Comparison of ENCODE assay signal across 8 cellular contexts in the genomic region with DNA sequence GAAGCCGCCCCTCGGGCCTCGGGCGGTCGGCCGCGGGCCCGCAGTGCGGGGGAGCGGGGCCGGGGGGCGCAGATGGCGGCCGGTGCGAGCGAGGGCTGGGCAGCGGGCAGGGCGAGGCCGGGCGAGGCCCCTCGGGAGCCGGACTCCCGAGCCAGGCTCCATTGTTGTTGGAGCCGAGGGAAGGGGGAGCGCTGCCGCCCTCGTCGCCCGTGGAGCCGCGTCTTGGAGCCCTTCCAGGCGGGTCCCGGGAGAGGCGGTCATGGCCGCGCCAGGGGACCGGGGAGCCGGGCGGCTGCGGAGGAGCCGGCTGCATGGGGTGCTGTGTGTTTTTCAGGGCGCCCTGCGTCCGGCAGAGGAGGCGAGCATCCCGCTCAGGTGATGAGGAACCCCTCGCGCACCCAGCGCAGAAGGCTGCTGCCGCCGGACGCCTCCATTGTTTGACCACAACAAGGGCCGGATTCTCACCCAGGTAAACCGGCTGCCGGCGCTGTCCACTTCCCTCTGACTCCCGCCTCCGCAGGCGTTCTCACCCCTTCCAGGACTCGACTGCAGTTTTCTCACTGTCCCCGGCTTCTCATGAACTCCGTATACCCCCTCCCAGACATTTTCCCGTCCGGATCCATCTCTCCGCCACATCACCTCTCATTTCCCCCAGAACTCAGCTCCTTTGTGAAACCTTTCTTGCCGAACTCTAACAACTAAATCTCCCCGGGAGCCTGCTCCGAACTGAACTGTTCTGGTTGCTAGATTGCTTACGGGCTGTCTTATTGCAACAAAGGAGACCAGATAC. TPM values are rescaled to one million over a fixed set of nuclear protein-coding genes. Genes with fewer than 3 reads are reported as not detected.
DNase-seq lines count a peak whose midpoint lies in the region; ATAC-seq and TF ChIP-seq lines count a peak whose summit lies in the region.

No MANE protein-coding gene starts in this region.

- H3K4me1 ChIP-seq in HUES6 (ENCODE audit: control insufficient read depth, insufficient read depth, low read length) (peaks cover 4% of the 10 kb centered on the region), mesodermal cell (ENCODE audit: control insufficient read depth, insufficient read depth, low read length, poor library complexity, severe bottlenecking) (peaks cover 5% of the 10 kb centered on the region), stomach smooth muscle (ENCODE audit: control insufficient read depth, insufficient read depth, low read length) (peaks cover 13% of the 10 kb centered on the region)

- H3K27me3 ChIP-seq in BJ (ENCODE audit: control insufficient read depth, insufficient read depth, low read length) = no peaks in the 10 kb centered on the region
- H3K27me3 ChIP-seq in HUES6 (ENCODE audit: control insufficient read depth, insufficient read depth, low read length) = peaks cover 58% of the 10 kb centered on the region
- H3K27me3 ChIP-seq in stomach smooth muscle (ENCODE audit: control insufficient read depth in 1 of 2, insufficient read depth in 2 of 2, low read length in 2 of 2) = no peaks in the 10 kb centered on the region

- H3K27ac ChIP-seq in HUES6 (ENCODE audit: low read depth, low read length) = no peak overlapping the region
- H3K27ac ChIP-seq in mesodermal cell (ENCODE audit: low read depth, low read length, severe bottlenecking) = peak overlapping the region; percentile 70
- H3K27ac ChIP-seq in stomach smooth muscle (ENCODE audit: low read length) = no peak overlapping the region

- no peaks in the 10 kb centered on the region for H3K9me3 ChIP-seq in HUES6 (ENCODE audit: control insufficient read depth, insufficient read depth, low read depth, low read length)
- H3K9me3 ChIP-seq in mesodermal cell (ENCODE audit: control insufficient read depth, low read length) = no peaks in the 10 kb centered on the region
- H3K9me3 ChIP-seq in stomach smooth muscle (ENCODE audit: control insufficient read depth in 2 of 2, low read length in 2 of 2) = no peaks in the 10 kb centered on the region

- CTCF ChIA-PET in BJ (lab: Yijun Ruan, JAX) = interaction anchor here (0.6 to 1.2 kb wide), 3 partner anchors 9 to 62 kb away, joined by 3 read pairs; no protein-coding TSS in a partner anchor

- peak; percentile 6 for ATAC-seq in GM19452 (IDR thresholded peaks at IDR 0.05; ENCODE audit: unreplicated experiment)
- ATAC-seq in GM18520 (IDR thresholded peaks at IDR 0.05; ENCODE audit: unreplicated experiment) = no peak

- H3K4me3 ChIP-seq in BJ (ENCODE audit: low read depth, low read length) (peak overlapping the region; percentile 84), HUES6 (ENCODE audit: low read depth, low read length) (peak overlapping the region; percentile 94), mesodermal cell (ENCODE audit: extremely low read depth, insufficient read depth, low read length, poor library complexity, severe bottlenecking) (peak overlapping the region; percentile 73), stomach smooth muscle (ENCODE audit: low read length in 2 of 2) (peak overlapping the region; percentile 44 to 77)

- POLR2A ChIA-PET in BJ (lab: Charles Lee) = no interaction called here

- peak overlapping the region; percentile 45 for H3K9ac ChIP-seq in HUES6 (ENCODE audit: low read length)
- peak overlapping the region; percentile 56 to 66 for H3K9ac ChIP-seq in stomach smooth muscle (ENCODE audit: low read length in 2 of 2)

- H3K36me3 ChIP-seq in BJ (ENCODE audit: control insufficient read depth, insufficient read depth, low read length) (no peaks in the 10 kb centered on the region), HUES6 (ENCODE audit: control insufficient read depth, insufficient read depth, low read length) (peaks cover 5% of the 10 kb centered on the region), mesodermal cell (ENCODE audit: control insufficient read depth, insufficient read depth, low read length) (peaks cover 36% of the 10 kb centered on the region), stomach smooth muscle (ENCODE audit: control insufficient read depth in 2 of 2, insufficient read depth in 2 of 2, low read length in 2 of 2) (peaks cover 0 to 3% of the 10 kb centered on the region in 2 donors)

- no peak for DNase-seq in BJ (ENCODE audit: low read depth)
- DNase-seq in activated CD4-positive, alpha-beta T cell treated with anti-CD3 and anti-CD28 coated beads for 4 hours = peak; percentile 14 to 30
- DNase-seq in effector CD4-positive, alpha-beta T cell = peak; percentile 9

- 0 to 1% methylated on average over 37 to 68 of the region's 69 CpGs for WGBS in mesodermal cell (ENCODE audit: insufficient coverage in 2 of 2), 2 experiments

- TF ChIP-seq CTCF in BJ (IDR thresholded peaks at IDR 0.05; ENCODE audit: insufficient read depth, low read depth, low read length) = no peak

RNA-seq across cellular contexts. Expression of gene ZNF664, which starts 0.7 kb away (rescaled TPM):
- 42.4 and 45.0 TPM in 2 replicates for polyA plus RNA-seq in BJ (2011; rRNA removed)
- 19.0 and 20.9 TPM in 2 replicates for polyA minus RNA-seq in BJ (2011; rRNA and poly(A)+ RNA removed)
- 86.8 TPM for polyA plus RNA-seq in mesodermal cell (2013, experiment 1 of 2)
- polyA plus RNA-seq in mesodermal cell (2013, experiment 2 of 2) = 79.6 TPM

RNA-seq across cellular contexts. Expression of gene CCDC92, which starts 1.1 kb away (rescaled TPM):
- 26.8 and 35.9 TPM in 2 replicates for polyA plus RNA-seq in BJ (2011; rRNA removed)
- polyA minus RNA-seq in BJ (2011; rRNA and poly(A)+ RNA removed) = 16.3 and 18.3 TPM in 2 replicates
- polyA plus RNA-seq in mesodermal cell (2013, experiment 1 of 2) = 39.5 TPM
- polyA plus RNA-seq in mesodermal cell (2013, experiment 2 of 2) = 32.9 TPM
